In the genomic region with DNA sequence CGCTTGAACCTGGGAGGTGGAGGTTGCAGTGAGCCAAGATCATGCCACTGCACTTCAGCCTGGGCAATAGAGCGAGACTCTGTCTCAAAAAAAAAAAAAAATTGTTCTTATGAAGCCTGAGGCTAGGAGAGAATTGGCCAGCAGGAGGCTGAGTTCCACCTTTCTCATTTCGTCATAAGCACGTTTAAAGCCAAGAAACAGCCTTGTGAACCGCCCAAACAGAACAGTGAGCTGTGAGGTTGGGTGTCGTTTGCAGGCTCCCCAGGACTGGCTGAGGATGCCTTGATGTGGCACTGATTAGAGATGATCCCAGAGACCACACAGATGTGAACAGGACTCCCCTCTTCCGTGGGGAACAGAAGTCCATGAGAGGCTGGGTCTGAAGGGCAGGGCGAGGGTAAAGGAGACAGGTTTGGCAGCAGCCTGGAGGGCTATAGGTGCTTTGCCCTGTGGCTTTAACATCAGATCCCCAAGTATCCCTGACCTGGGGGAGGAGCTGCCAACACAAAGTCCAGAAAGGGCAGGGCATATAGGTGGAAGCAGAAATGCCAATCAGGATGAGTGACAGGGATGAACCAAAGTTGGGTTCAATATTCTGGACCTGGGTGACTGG, we compare ENCODE assay signal across 14 cellular contexts. TPM values are rescaled to one million over a fixed set of nuclear protein-coding genes. Genes with fewer than 3 reads are reported as not detected.
DNase-seq lines count a peak whose midpoint lies in the region; ATAC-seq and TF ChIP-seq lines count a peak whose summit lies in the region.
"Had no signal": no experiment of that assay in that cellular context is flagged by ENCODE, and none has a peak within 500 bp of the region (broad histone marks: within the 10 kb centered on the region; RNA-seq: fewer than 3 reads in every experiment).

No MANE protein-coding gene starts in this region.

- H3K4me1 ChIP-seq in right cardiac atrium (ENCODE audit: control insufficient read depth, insufficient read depth, low read length): no peaks in the 10 kb centered on the region

- H3K4me3 ChIP-seq in right cardiac atrium (ENCODE audit: low read length): no peak overlapping the region
- no peak overlapping the region for H3K4me3 ChIP-seq in WERI-Rb-1 (ENCODE audit: low read depth, low read length)
- no peak overlapping the region for H3K4me3 ChIP-seq in fibroblast of villous mesenchyme (ENCODE audit: low read depth, low read length)
- H3K4me3 ChIP-seq: gastrocnemius medialis had no signal

- H3K27ac ChIP-seq in right cardiac atrium (ENCODE audit: low read length) (no peak overlapping the region), WERI-Rb-1 (no peak overlapping the region)
- H3K27ac ChIP-seq: gastrocnemius medialis had no signal

- H3K27me3 Mint-ChIP-seq in mesothelial cell of epicardium (ENCODE audit: low read depth): no peaks in the 10 kb centered on the region

- H3K4me3 Mint-ChIP-seq in mesothelial cell of epicardium: no peak overlapping the region
- H3K4me3 Mint-ChIP-seq: brain; T-helper 2 cell treated with Interferon-gamma antibody and Interleukin-4, amounts not matched to agents 5 μg/mL and 100 μg/mL, for 36 hours had no signal

- H3K36me3 Mint-ChIP-seq in mesothelial cell of epicardium: no peaks in the 10 kb centered on the region
- H3K36me3 Mint-ChIP-seq: brain had no signal

- peak; percentile 12; the same call in 1 of the 2 replicates for TF ChIP-seq CTCF in WERI-Rb-1 (IDR thresholded peaks at IDR 0.05; ENCODE audit: low read depth, low read length)
- peak; percentile 53 for TF ChIP-seq CTCF in fibroblast of villous mesenchyme (IDR thresholded peaks at IDR 0.05; ENCODE audit: insufficient read depth, low read depth, low read length)
- no peak for TF ChIP-seq CTCF in mesothelial cell of epicardium (IDR thresholded peaks at IDR 0.05; ENCODE audit: unreplicated experiment)

- no peaks in the 10 kb centered on the region for H3K9me3 Mint-ChIP-seq in mesothelial cell of epicardium
- H3K9me3 Mint-ChIP-seq: T-helper 2 cell treated with Interferon-gamma antibody and Interleukin-4, amounts not matched to agents 5 μg/mL and 100 μg/mL, for 36 hours had no signal

- H3K27me3 ChIP-seq in right cardiac atrium (ENCODE audit: control insufficient read depth, insufficient read depth) (no peaks in the 10 kb centered on the region), WERI-Rb-1 (ENCODE audit: insufficient read depth, low read depth, severe bottlenecking) (no peaks in the 10 kb centered on the region)
- H3K27me3 ChIP-seq: BLaER1 treated with 17β-estradiol and CSF1 and Interleukin-3, amounts not matched to agents 10 nM and 100 nM; gastrocnemius medialis had no signal

- H3K27ac Mint-ChIP-seq in mesothelial cell of epicardium: no peak overlapping the region
- H3K27ac Mint-ChIP-seq: T-helper 2 cell treated with Interferon-gamma antibody and Interleukin-4, amounts not matched to agents 5 μg/mL and 100 μg/mL, for 36 hours had no signal

- 83% methylated on average over 8 of the region's 8 CpGs for WGBS in right cardiac atrium

- H3K4me1 Mint-ChIP-seq in mesothelial cell of epicardium: no peaks in the 10 kb centered on the region

- ATAC-seq in left ventricle myocardium superior: peak; percentile 36
- ATAC-seq in right cardiac atrium: no peak
- no peak for ATAC-seq in HG03469 (IDR thresholded peaks at IDR 0.05; ENCODE audit: unreplicated experiment)
- ATAC-seq: gastrocnemius medialis had no signal

- H3K9me3 ChIP-seq in right cardiac atrium (ENCODE audit: control insufficient read depth, low read length): no peaks in the 10 kb centered on the region
- H3K9me3 ChIP-seq in WERI-Rb-1 (ENCODE audit: severe bottlenecking): no peaks in the 10 kb centered on the region
- H3K9me3 ChIP-seq: gastrocnemius medialis had no signal

- no peaks in the 10 kb centered on the region for H3K36me3 ChIP-seq in WERI-Rb-1
- H3K36me3 ChIP-seq: gastrocnemius medialis had no signal

- DNase-seq in left ventricle myocardium superior: no peak
- no peak for DNase-seq in right cardiac atrium
- no peak for DNase-seq in WERI-Rb-1
- DNase-seq in fibroblast of villous mesenchyme (ENCODE audit: low read depth): peak; percentile 80
- no peak for DNase-seq in DMS153 treated with DMSO at 0.1 percent for 48 hours (lab: John Stamatoyannopoulos, UW; ENCODE audit: unreplicated experiment)
- no peak for DNase-seq in mesothelial cell of epicardium (ENCODE audit: low spot score in 2 of 2, unreplicated experiment in 2 of 2)
- no peak for DNase-seq in A172 (ENCODE audit: low spot score)
- DNase-seq: activated CD8-positive, alpha-beta memory T cell treated with anti-CD3 and anti-CD28 coated beads, Interleukin-2, amount 50 U/mL, for 48 hours; gastrocnemius medialis; NCI-H1436 treated with DMSO at 0.1 percent for 48 hours had no signal

- intact Hi-C loops in left ventricle myocardium superior (cut with micrococcal nuclease) (no loop called here), right cardiac atrium (cut with DNase I) (no loop called here)

RNA-seq across cellular contexts. Expression of gene CLEC3B, which starts 52.9 kb away (rescaled TPM):
- total RNA-seq in left ventricle myocardium superior (68.0 TPM), right cardiac atrium (100 to 1,000 TPM; 133 to 170 (median 160) TPM), fibroblast of villous mesenchyme (0.43 and 0.64 TPM in 2 replicates), mesothelial cell of epicardium (0.60 to 1.2 TPM (median 0.66 TPM) in 3 replicates)
- 451 TPM for polyA plus RNA-seq in right cardiac atrium
- not detected in 2 replicates for total RNA-seq in A172 (2014; rRNA removed; shearing (Covaris generic))

Comparison
In these comparisons a context has a peak if more than half of its experiments do, and no peak if none do; other contexts are left out.
1. RNA of gene CLEC3B, which starts 52.9 kb away (total RNA-seq): 133 to 170 TPM in right cardiac atrium and 68.0 TPM in left ventricle myocardium superior (single experiment); 0.60 to 1.2 TPM in mesothelial cell of epicardium, 0.43 to 0.64 TPM in fibroblast of villous mesenchyme and not detected in A172; every median in the first group is over 10 times any median in the second.